ENCODE assay signal across 26 cellular contexts in genomic region chr9:96242829-96243228, GRCh38. TPM values are rescaled to one million over a fixed set of nuclear protein-coding genes. Genes with fewer than 3 reads are reported as not detected.
DNase-seq lines count a peak whose midpoint lies in the region; ATAC-seq, FAIRE-seq and TF ChIP-seq lines count a peak whose summit lies in the region.
"Had no signal": no experiment of that assay in that cellular context is flagged by ENCODE, and none has a peak within 500 bp of the region (broad histone marks: within the 10 kb centered on the region; RNA-seq: fewer than 3 reads in every experiment).

No MANE protein-coding gene starts in this region.

- H4K91ac ChIP-seq in IMR-90 (ENCODE audit: insufficient read depth, low read depth, low read length), result no peak overlapping the region

- POLR2A ChIA-PET in IMR-90 (lab: Charles Lee; ENCODE audit: unreplicated experiment) (no interaction called here), K562 (lab: Yijun Ruan, JAX) (no interaction called here)

- H3K27ac ChIP-seq in IMR-90 (ENCODE audit: insufficient read depth, low read length) (no peak overlapping the region), K562 (ENCODE audit: extremely low read depth, low read depth, low read length) (no peak overlapping the region), testis (peak overlapping the region; percentile 17 to 92)
- H3K27ac ChIP-seq: sigmoid colon had no signal

- no peak overlapping the region for H3K4me3 Mint-ChIP-seq in neural crest cell
- no peak overlapping the region for H3K4me3 Mint-ChIP-seq in mesothelial cell of epicardium
- H3K4me3 Mint-ChIP-seq: activated CD4-positive, alpha-beta T cell treated with anti-CD3 and anti-CD28 coated beads for 36 hours; activated CD8-positive, alpha-beta memory T cell treated with anti-CD3 and anti-CD28 coated beads, Interleukin-2, amount 10 ng/mL, durations not matched to agents 7 days and 5 days; activated naive CD8-positive, alpha-beta T cell treated with anti-CD3 and anti-CD28 coated beads for 36 hours; activated T-helper 17 cell treated with anti-CD3 and anti-CD28 coated beads, Interleukin-2, amount 50 U/mL, for 72 hours; effector memory CD8-positive, alpha-beta T cell had no signal

- H3K4me3 ChIP-seq in IMR-90 (ENCODE audit: insufficient read depth, low read depth, low read length) (no peak overlapping the region), K562 (no peak overlapping the region), testis (no peak overlapping the region)
- H3K4me3 ChIP-seq: sigmoid colon had no signal

- no TSS peak for BruUV-seq in IMR-90 (replicated peaks; lab: Mats Ljungman, UMichigan)
- BruUV-seq in K562 (replicated peaks; lab: Mats Ljungman, UMichigan), result no TSS peak

- WGBS in IMR-90 (ENCODE audit: extremely low coverage in 2 of 2, insufficient read length in 1 of 2), 2 experiments, result 20% methylated on average over 1 of the region's 3 CpGs; no CpG with 5 or more reads in 1 of the 2 experiments
- 2% methylated on average over 3 of the region's 3 CpGs for WGBS in K562 (ENCODE audit: insufficient coverage, low coverage, missing lambda C conversion rate)
- WGBS in testis, 2 donors, result 32 to 37% methylated on average over 3 of the region's 3 CpGs

- no peak for TF ChIP-seq EP300 in K562 (IDR thresholded peaks at IDR 0.05; ENCODE audit: low read length)

- FAIRE-seq in K562 (lab: Jason Lieb, UNC), result no peak
- FAIRE-seq: H54, HTR-8/SVneo, TTC549 had no signal

- H2BK15ac ChIP-seq in IMR-90 (ENCODE audit: low read depth, low read length), result no peak overlapping the region

- H3K4me1 ChIP-seq in IMR-90 (ENCODE audit: control insufficient read depth, insufficient read depth, low read length), result no peaks in the 10 kb centered on the region; the same call in 1 of the 2 replicates
- H3K4me1 ChIP-seq in K562 (replicated peaks in 1 of 2; ENCODE audit: control insufficient read depth in 2 of 2, insufficient read depth in 2 of 2, low read length in 2 of 2), result peaks cover 3 to 7% of the 10 kb centered on the region in 2 experiments; a peak in 2 of 5 replicates
- H3K4me1 ChIP-seq in testis, result peaks cover 42% of the 10 kb centered on the region
- H3K4me1 ChIP-seq: sigmoid colon had no signal

- in situ Hi-C loops in IMR-90 (cut with MboI; ENCODE audit: low sequenced_read_pairs), result no loop called here
- in situ Hi-C loops in K562 (cut with MboI), result no loop called here

- H3K4ac ChIP-seq in IMR-90 (ENCODE audit: low read depth, low read length), result no peak overlapping the region

- TF ChIP-seq RAD21 in IMR-90 (IDR thresholded peaks at IDR 0.05; ENCODE audit: low read length), result no peak
- no peak for TF ChIP-seq RAD21 in K562 (CRISPR knock-in tag; conservative IDR thresholded peaks at IDR 0.05 in 1 of 2, IDR thresholded peaks at IDR 0.05 in 1 of 2)

- H3K9ac ChIP-seq in IMR-90 (ENCODE audit: low read depth, low read length), result no peak overlapping the region
- no peak overlapping the region for H3K9ac ChIP-seq in K562 (ENCODE audit: insufficient read depth in 1 of 2, low read depth in 2 of 2, low read length in 2 of 2)

- no peak overlapping the region for H4K8ac ChIP-seq in IMR-90 (ENCODE audit: low read depth in 2 of 2, low read length in 2 of 2)

- H3K27ac Mint-ChIP-seq in neural crest cell (ENCODE audit: unreplicated experiment), result no peak overlapping the region
- no peak overlapping the region for H3K27ac Mint-ChIP-seq in mesothelial cell of epicardium
- H3K27ac Mint-ChIP-seq: activated CD4-positive, alpha-beta T cell treated with anti-CD3 and anti-CD28 coated beads for 36 hours; activated CD8-positive, alpha-beta memory T cell treated with anti-CD3 and anti-CD28 coated beads, Interleukin-2, amount 10 ng/mL, durations not matched to agents 7 days and 5 days; activated naive CD8-positive, alpha-beta T cell treated with anti-CD3 and anti-CD28 coated beads for 36 hours; activated T-helper 17 cell treated with anti-CD3 and anti-CD28 coated beads, Interleukin-2, amount 50 U/mL, for 72 hours; effector memory CD8-positive, alpha-beta T cell had no signal

- H2AK5ac ChIP-seq in IMR-90 (ENCODE audit: low read depth, low read length), result no peak overlapping the region

- H3K9me3 Mint-ChIP-seq in neural crest cell (no peaks in the 10 kb centered on the region), mesothelial cell of epicardium (peaks cover 4% of the 10 kb centered on the region)
- H3K9me3 Mint-ChIP-seq: activated T-helper 17 cell treated with anti-CD3 and anti-CD28 coated beads, Interleukin-2, amount 50 U/mL, for 72 hours; effector memory CD8-positive, alpha-beta T cell had no signal

- no peak overlapping the region for H2BK5ac ChIP-seq in IMR-90 (ENCODE audit: low read depth, low read length, poor library complexity, severe bottlenecking)

- H2AFZ ChIP-seq in IMR-90 (replicated peaks; ENCODE audit: low read length, poor library complexity) (no peak overlapping the region), K562 (ENCODE audit: low read depth, low read length) (no peak overlapping the region)

- no peak overlapping the region for H2BK20ac ChIP-seq in IMR-90 (ENCODE audit: low read depth, low read length)

- no peak overlapping the region for H3K18ac ChIP-seq in IMR-90 (ENCODE audit: low read depth, low read length)

- no peaks in the 10 kb centered on the region for H3K36me3 ChIP-seq in IMR-90 (ENCODE audit: control insufficient read depth, insufficient read depth, low read length)
- no peaks in the 10 kb centered on the region for H3K36me3 ChIP-seq in K562 (ENCODE audit: control insufficient read depth, insufficient read depth, low read length)
- no peaks in the 10 kb centered on the region for H3K36me3 ChIP-seq in testis (ENCODE audit: low read depth, missing control alignments)
- H3K36me3 ChIP-seq: sigmoid colon, tibial nerve had no signal

- TF ChIP-seq POLR2A in IMR-90 (IDR thresholded peaks at IDR 0.05; ENCODE audit: low read depth, low read length) (no peak), K562 (conservative IDR thresholded peaks at IDR 0.05) (no peak), testis (IDR thresholded peaks at IDR 0.05) (no peak)

- H4K20me1 ChIP-seq in IMR-90 (ENCODE audit: insufficient read depth, low read length), result no peaks in the 10 kb centered on the region
- no peaks in the 10 kb centered on the region for H4K20me1 ChIP-seq in K562 (replicated peaks; ENCODE audit: control insufficient read depth, insufficient read depth, low read length)

- CTCF ChIA-PET in IMR-90 (lab: Yijun Ruan, JAX) (interaction anchor here (1.7 kb wide), 1 partner anchor 11 kb away, joined by 6 read pairs; no protein-coding TSS in a partner anchor), K562 (lab: Yijun Ruan, JAX; ENCODE audit: low intra/inter-chr PET ratio) (no interaction called here)

- no peak overlapping the region for H3K23ac ChIP-seq in IMR-90 (ENCODE audit: low read depth, low read length)

- H3K4me2 ChIP-seq in IMR-90 (ENCODE audit: low read depth, low read length) (peak overlapping the region; percentile 36; the same call in 1 of the 2 replicates), K562 (ENCODE audit: insufficient read depth, low read length) (no peak overlapping the region)

- no peaks in the 10 kb centered on the region for H3K79me2 ChIP-seq in K562 (ENCODE audit: control insufficient read depth, insufficient read depth, low read length)

- H3K36me3 Mint-ChIP-seq in neural crest cell (ENCODE audit: low read depth) (no peaks in the 10 kb centered on the region), mesothelial cell of epicardium (no peaks in the 10 kb centered on the region)
- H3K36me3 Mint-ChIP-seq: activated naive CD8-positive, alpha-beta T cell treated with anti-CD3 and anti-CD28 coated beads for 36 hours had no signal

- no peak overlapping the region for H3K56ac ChIP-seq in IMR-90 (ENCODE audit: extremely low read depth, insufficient read depth, low read length)

- H3K4me1 Mint-ChIP-seq in neural crest cell, result peaks cover 18% of the 10 kb centered on the region
- peaks cover 11% of the 10 kb centered on the region for H3K4me1 Mint-ChIP-seq in mesothelial cell of epicardium

- TF ChIP-seq CTCF in IMR-90 (conservative IDR thresholded peaks at IDR 0.05; ENCODE audit: low read depth, low read length) (no peak), K562 (IDR thresholded peaks at IDR 0.05 in 2 of 3, conservative IDR thresholded peaks at IDR 0.05 in 1 of 3; ENCODE audit: insufficient read depth in 2 of 3, low read depth in 1 of 3, low read length in 3 of 3) (no peak), neural crest cell (conservative IDR thresholded peaks at IDR 0.05) (peak; percentile 14), testis (IDR thresholded peaks at IDR 0.05) (no peak), mesothelial cell of epicardium (IDR thresholded peaks at IDR 0.05; ENCODE audit: unreplicated experiment) (no peak)

- H3K79me1 ChIP-seq in IMR-90 (ENCODE audit: low read depth in 1 of 2, low read length in 2 of 2), result no peaks in the 10 kb centered on the region

- H3K14ac ChIP-seq in IMR-90 (replicated peaks; ENCODE audit: low read depth, low read length), result no peak overlapping the region

- H3K9me3 ChIP-seq in IMR-90 (ENCODE audit: control insufficient read depth, insufficient read depth, low read length), result no peaks in the 10 kb centered on the region
- no peaks in the 10 kb centered on the region for H3K9me3 ChIP-seq in K562 (replicated peaks; ENCODE audit: control insufficient read depth, insufficient read depth, low read depth, low read length)
- H3K9me3 ChIP-seq in testis, result no peaks in the 10 kb centered on the region
- H3K9me3 ChIP-seq: sigmoid colon, tibial nerve had no signal

- H3K27me3 Mint-ChIP-seq in neural crest cell (ENCODE audit: low read depth) (no peaks in the 10 kb centered on the region), mesothelial cell of epicardium (ENCODE audit: low read depth) (no peaks in the 10 kb centered on the region)

- dilution Hi-C loops in IMR-90 (cut with HindIII; ENCODE audit: low sequenced_read_pairs, unreplicated experiment), result no loop called here

- H3K27me3 ChIP-seq in IMR-90 (ENCODE audit: control insufficient read depth, insufficient read depth, low read length) (peaks cover 22% of the 10 kb centered on the region), K562 (ENCODE audit: control insufficient read depth in 2 of 2, insufficient read depth in 2 of 2, low read length in 2 of 2) (peaks cover 9 to 33% of the 10 kb centered on the region in 2 experiments; a peak in 3 of 5 replicates), testis (no peaks in the 10 kb centered on the region)
- H3K27me3 ChIP-seq: sigmoid colon, tibial nerve had no signal

- H3K9me1 ChIP-seq in IMR-90 (ENCODE audit: insufficient read depth, low read length) (no peaks in the 10 kb centered on the region), K562 (ENCODE audit: control insufficient read depth, insufficient read depth, low read length) (no peaks in the 10 kb centered on the region)

- no peak overlapping the region for H4K5ac ChIP-seq in IMR-90 (ENCODE audit: low read depth, low read length)

- ATAC-seq in IMR-90 (ENCODE audit: low read depth) (no peak), K562 (no peak), GM19351 (IDR thresholded peaks at IDR 0.05; ENCODE audit: unreplicated experiment) (no peak)
- ATAC-seq: activated CD4-positive, alpha-beta T cell treated with anti-CD3 and anti-CD28 coated beads for 36 hours; activated CD8-positive, alpha-beta memory T cell treated with anti-CD3 and anti-CD28 coated beads, Interleukin-2, amount 10 ng/mL, durations not matched to agents 7 days and 5 days; activated T-helper 17 cell treated with anti-CD3 and anti-CD28 coated beads, Interleukin-2, amount 50 U/mL, for 72 hours; effector memory CD8-positive, alpha-beta T cell; left lobe of liver had no signal

- DNase-seq in IMR-90 (no peak), K562 (ENCODE audit: extremely low read depth in 1 of 4, low spot score in 3 of 4) (no peak), neural crest cell (ENCODE audit: low read depth, low spot score) (no peak), testis (no peak), mesothelial cell of epicardium (ENCODE audit: low spot score in 2 of 2, unreplicated experiment in 2 of 2) (no peak)
- DNase-seq in effector CD4-positive, alpha-beta T cell, result no peak
- DNase-seq: activated CD4-positive, alpha-beta T cell treated with anti-CD3 and anti-CD28 coated beads for 36 hours; activated CD8-positive, alpha-beta memory T cell treated with anti-CD3 and anti-CD28 coated beads, Interleukin-2, amount 10 ng/mL, durations not matched to agents 7 days and 5 days; activated naive CD8-positive, alpha-beta T cell treated with anti-CD3 and anti-CD28 coated beads for 36 hours; AML-193; cerebellar nuclear complex; COR-L47; DMS79 treated with DMSO at 0.1 percent for 48 hours; effector memory CD8-positive, alpha-beta T cell; NCI-H1417 treated with DMSO at 0.1 percent for 48 hours; NCI-H2107; NCI-H510A treated with DMSO at 0.1 percent for 48 hours; sigmoid colon had no signal

- no peak overlapping the region for H2AK9ac ChIP-seq in IMR-90 (replicated peaks; ENCODE audit: low read depth, low read length, poor library complexity)

- intact Hi-C loops in IMR-90 (cut with micrococcal nuclease), result no loop called here
- intact Hi-C loops in K562 (cut with micrococcal nuclease), result no loop called here
- intact Hi-C loops in testis (cut with DNase I; ENCODE audit: low total_unique reads), result no loop called here

- no peak overlapping the region for H2BK120ac ChIP-seq in IMR-90 (ENCODE audit: low read depth, low read length)

RNA-seq across cellular contexts. Expression of gene HSD17B3, which starts 59.1 kb away (rescaled TPM):
- total RNA-seq in IMR-90 (2012; rRNA removed) (0.18 TPM in 1 of 2 replicates, not detected in the other), K562 (2014; rRNA removed) (not detected in 2 replicates), K562 (2014; rRNA removed; fragmentation: Illumina TruSeq; extraction: Trizol) (not detected in 2 replicates), K562 (2015; rRNA removed; fragmentation: Illumina TruSeq; extraction: Trizol) (not detected in 2 replicates), K562 (2021) (not detected in 2 replicates), neural crest cell (not detected in 2 replicates), testis (100 to 1,000 TPM; 104 to 159 TPM), mesothelial cell of epicardium (0.75 TPM in 1 of 3 replicates, not detected in the others)
- polyA plus RNA-seq in IMR-90 (2012; rRNA removed) (not detected in 2 replicates), K562 (2011; rRNA removed) (not detected in 2 replicates), K562 (2014; fragmentation: Illumina TruSeq; extraction: Trizol) (not detected in 2 replicates), K562 (2014; fragmentation: Nextera tagmentation; extraction: Ambion mirVana) (not detected), K562 (2014; rRNA removed) (not detected in 2 replicates), testis (ENCODE audit: insufficient read depth, low read depth, low replicate concordance) (103 TPM)
- not detected in 2 replicates for polyA plus RNA-seq in IMR-90 (2012; cell fraction: cytosol; rRNA removed)
- polyA plus RNA-seq in IMR-90 (2012; cell fraction: nucleus; rRNA removed; ENCODE audit: low replicate concordance), result 0.44 TPM in 1 of 2 replicates, not detected in the other
- not detected in 2 replicates for total RNA-seq in K562 (2011; cell fraction: chromatin; rRNA removed; ENCODE audit: low replicate concordance)
- not detected in 2 replicates for total RNA-seq in K562 (2011; cell fraction: nucleolus; rRNA removed)
- total RNA-seq in K562 (2011; cell fraction: nucleoplasm; rRNA removed), result not detected in 2 replicates
- not detected in 2 replicates for polyA plus RNA-seq in K562 (2011; cell fraction: cytosol; rRNA removed)
- polyA plus RNA-seq in K562 (2011; cell fraction: nucleus; rRNA removed), result 0.25 TPM in 1 of 2 replicates, not detected in the other
- 0.50 TPM in 1 of 2 replicates, not detected in the other for polyA plus RNA-seq in K562 (2012)
- not detected in 2 replicates for polyA minus RNA-seq in K562 (2011; rRNA and poly(A)+ RNA removed)
- not detected in 2 replicates for polyA minus RNA-seq in K562 (2011; cell fraction: cytosol; rRNA and poly(A)+ RNA removed)
- polyA minus RNA-seq in K562 (2011; cell fraction: nucleus; rRNA and poly(A)+ RNA removed), result not detected in 2 replicates
- total RNA-seq: activated CD4-positive, alpha-beta T cell treated with anti-CD3 and anti-CD28 coated beads for 36 hours; activated naive CD8-positive, alpha-beta T cell treated with anti-CD3 and anti-CD28 coated beads for 36 hours; activated T-helper 17 cell treated with anti-CD3 and anti-CD28 coated beads, Interleukin-2, amount 50 U/mL, for 72 hours; mononuclear cell had no signal

Comparison
In these comparisons a context has a peak if more than half of its experiments do, and no peak if none do; other contexts are left out.
1. H3K27ac ChIP-seq: peak in testis (2 of 2); none in IMR-90 (single experiment) and K562 (single experiment).
2. RNA of gene HSD17B3, which starts 59.1 kb away (total RNA-seq): 104 to 159 TPM in testis; 0.75 TPM in mesothelial cell of epicardium, 0.18 TPM in IMR-90, not detected in neural crest cell and not detected in K562; every median in the first group is over 10 times any median in the second.